In the genomic region with DNA sequence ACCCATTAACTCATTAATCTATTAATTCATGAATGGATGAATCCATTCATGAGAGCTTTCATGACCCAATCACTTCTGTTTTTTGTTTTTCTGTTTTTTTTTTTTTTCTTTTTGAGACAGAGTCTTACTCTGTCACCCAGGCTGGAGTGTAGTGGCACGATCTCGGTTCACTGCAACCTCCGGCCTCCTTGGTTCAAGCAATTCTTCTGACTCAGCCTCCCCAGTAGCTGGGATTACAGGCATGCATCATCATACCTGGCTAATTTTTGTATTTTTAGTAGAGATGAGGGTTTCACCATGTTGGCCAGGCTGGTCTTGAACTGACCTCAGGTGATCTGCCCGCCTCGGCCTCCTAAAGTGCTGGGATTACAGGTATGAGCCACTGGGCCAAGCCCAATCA, we compare ENCODE assay signal across 5 cellular contexts. TPM values are rescaled to one million over a fixed set of nuclear protein-coding genes. Genes with fewer than 3 reads are reported as not detected.
A peak's percentile ranks its signal among the peaks of the same experiment; 100 is the strongest.
DNase-seq lines count a peak whose midpoint lies in the region; ATAC-seq, FAIRE-seq and TF ChIP-seq lines count a peak whose summit lies in the region.
"Not testable (repeated sequence)": the region's sequence is repeated elsewhere in the genome, so short reads cannot be mapped to it uniquely, and the experiment has no call there.

No MANE protein-coding gene starts in this region.

- H2BK12ac ChIP-seq in trophoblast cell (ENCODE audit: low read length): not testable (repeated sequence)

- not testable (repeated sequence) for H3K4me2 ChIP-seq in A549; trophoblast cell (ENCODE audit: low read length)

- BruUV-seq in MCF 10A (replicated peaks; lab: Mats Ljungman, UMichigan): not testable (repeated sequence)

- not testable (repeated sequence) for H4K91ac ChIP-seq in trophoblast cell (ENCODE audit: low read depth, low read length)

- POLR2A ChIA-PET in A549 (lab: Yijun Ruan, JAX): not testable (repeated sequence)
- POLR2A ChIA-PET in MCF 10A (lab: Yijun Ruan, JAX): interaction anchor here (3.7 to 4.8 kb wide), 3 partner anchors 7 to 40 kb away, joined by 64 to 70 read pairs (median 68); partner anchors contain the start of gene NCOA3

- H3K18ac ChIP-seq in trophoblast cell (ENCODE audit: low read length): not testable (repeated sequence)

- CTCF ChIA-PET in A549 (lab: Yijun Ruan, JAX) (interaction anchor here (3.5 kb wide), 1 partner anchor 78 kb away, joined by 21 read pairs; no protein-coding TSS in a partner anchor), MCF 10A (lab: Yijun Ruan, JAX) (interaction anchor here (0.7 to 4.5 kb wide), 4 partner anchors 78 to 198 kb away, joined by 3 to 23 read pairs (median 4); no protein-coding TSS in a partner anchor)

- H2BK120ac ChIP-seq in trophoblast cell (ENCODE audit: insufficient read depth, low read length, poor library complexity): not testable (repeated sequence)

- intact Hi-C loops in ascending aorta (cut with DNase I): not testable (repeated sequence)
- intact Hi-C loops in MCF 10A (cut with micrococcal nuclease): loop anchor here (5.0 kb wide), 1 partner anchor 40 kb away; the partner anchor contains the start of gene NCOA3

- not testable (repeated sequence) for H3K79me2 ChIP-seq in trophoblast cell (ENCODE audit: control insufficient read depth, insufficient read depth, low read length, poor library complexity)

- H3K14ac ChIP-seq in trophoblast cell (ENCODE audit: low read length): not testable (repeated sequence)

- not testable (repeated sequence) for TF ChIP-seq RAD21 in A549 (conservative IDR thresholded peaks at IDR 0.05 in 1 of 2, IDR thresholded peaks at IDR 0.05 in 1 of 2)

- not testable (repeated sequence) for H3K9ac ChIP-seq in trophoblast cell (ENCODE audit: low read length)

- not testable (repeated sequence) for H2AK5ac ChIP-seq in trophoblast cell (ENCODE audit: low read length)

- TF ChIP-seq POLR2A in A549 (IDR thresholded peaks at IDR 0.05; ENCODE audit: low read length): not testable (repeated sequence)

- not testable (repeated sequence) for FAIRE-seq in A549 (lab: Jason Lieb, UNC)

- H3K4me3 Mint-ChIP-seq in MCF 10A (ENCODE audit: unreplicated experiment); stimulated activated memory B cell treated with anti-CD40 and anti-IgM and Interleukin-4, amounts not matched to agents 10 μg/mL and 1 μg/mL and 100 μg/mL, for 72 hours: not testable (repeated sequence)

- not testable (repeated sequence) for H3K9me3 ChIP-seq in A549; ascending aorta; trophoblast cell (ENCODE audit: insufficient read depth, low read depth, low read length)

- not testable (repeated sequence) for H3K23ac ChIP-seq in trophoblast cell (ENCODE audit: low read length)

- not testable (repeated sequence) for H2AFZ ChIP-seq in trophoblast cell (ENCODE audit: insufficient read depth, low read length, poor library complexity)

- H3K4me3 ChIP-seq in A549; ascending aorta; trophoblast cell (ENCODE audit: low read depth, low read length): not testable (repeated sequence)

- ATAC-seq in A549; stimulated activated memory B cell treated with anti-CD40 and anti-IgM and Interleukin-4, amounts not matched to agents 10 μg/mL and 1 μg/mL and 100 μg/mL, for 72 hours: not testable (repeated sequence)

- peaks cover 12% of the 10 kb centered on the region for H3K79me1 ChIP-seq in trophoblast cell (ENCODE audit: low read length)

- not testable (repeated sequence) for DNase-seq in A549 (ENCODE audit: low read depth in 1 of 2, low spot score in 1 of 2); ascending aorta (ENCODE audit: low spot score in 2 of 2); MCF 10A (ENCODE audit: unreplicated experiment)
- DNase-seq in trophoblast cell: peak; percentile 51 to 62

- H4K8ac ChIP-seq in trophoblast cell (ENCODE audit: low read depth, low read length): not testable (repeated sequence)

- H3K27me3 Mint-ChIP-seq in MCF 10A (ENCODE audit: insufficient read depth, unreplicated experiment); stimulated activated memory B cell treated with anti-CD40 and anti-IgM and Interleukin-4, amounts not matched to agents 10 μg/mL and 1 μg/mL and 100 μg/mL, for 72 hours: not testable (repeated sequence)

- not testable (repeated sequence) for TF ChIP-seq EP300 in A549 (IDR thresholded peaks at IDR 0.05)

- H3K4me1 ChIP-seq in A549: peaks cover 60% of the 10 kb centered on the region
- H3K4me1 ChIP-seq in ascending aorta: peaks cover 3 to 26% of the 10 kb centered on the region in 2 donors
- H3K4me1 ChIP-seq in trophoblast cell (ENCODE audit: control insufficient read depth in 1 of 2, insufficient read depth in 2 of 2, low read length in 2 of 2): not testable (repeated sequence)

- H3K27ac Mint-ChIP-seq in MCF 10A (ENCODE audit: low read depth, unreplicated experiment): peak overlapping the region; percentile 75
- peak overlapping the region; percentile 42 for H3K27ac Mint-ChIP-seq in stimulated activated memory B cell treated with anti-CD40 and anti-IgM and Interleukin-4, amounts not matched to agents 10 μg/mL and 1 μg/mL and 100 μg/mL, for 72 hours

- not testable (repeated sequence) for H4K12ac ChIP-seq in trophoblast cell (ENCODE audit: low read depth, low read length)

- not testable (repeated sequence) for H3K36me3 Mint-ChIP-seq in MCF 10A (ENCODE audit: insufficient read depth, unreplicated experiment); stimulated activated memory B cell treated with anti-CD40 and anti-IgM and Interleukin-4, amounts not matched to agents 10 μg/mL and 1 μg/mL and 100 μg/mL, for 72 hours

- peak overlapping the region; percentile 88 to 95 for H3K27ac ChIP-seq in A549
- peak overlapping the region; percentile 90 to 92 for H3K27ac ChIP-seq in ascending aorta
- H3K27ac ChIP-seq in trophoblast cell (ENCODE audit: low read depth, low read length): not testable (repeated sequence)

- not testable (repeated sequence) for H2BK5ac ChIP-seq in trophoblast cell (ENCODE audit: low read depth, low read length, poor library complexity)

- H3K27me3 ChIP-seq in ascending aorta; trophoblast cell (ENCODE audit: insufficient read depth, low read length): not testable (repeated sequence)

- not testable (repeated sequence) for H3K4ac ChIP-seq in trophoblast cell (ENCODE audit: low read depth, low read length)

- peaks cover 34% of the 10 kb centered on the region for H3K4me1 Mint-ChIP-seq in MCF 10A (ENCODE audit: insufficient read depth, unreplicated experiment)
- H3K4me1 Mint-ChIP-seq in stimulated activated memory B cell treated with anti-CD40 and anti-IgM and Interleukin-4, amounts not matched to agents 10 μg/mL and 1 μg/mL and 100 μg/mL, for 72 hours: peaks cover 14% of the 10 kb centered on the region

- 88% methylated on average over 5 of the region's 5 CpGs for WGBS in A549 (ENCODE audit: missing lambda C conversion rate)
- WGBS in trophoblast cell (ENCODE audit: extremely low coverage, insufficient coverage, insufficient read length): no CpG with 5 or more reads among the region's 5 CpGs

- not testable (repeated sequence) for TF ChIP-seq CTCF in A549 (IDR thresholded peaks at IDR 0.05); ascending aorta (IDR thresholded peaks at IDR 0.05); MCF 10A (IDR thresholded peaks at IDR 0.05; ENCODE audit: unreplicated experiment)

- not testable (repeated sequence) for H3K36me3 ChIP-seq in ascending aorta; trophoblast cell (ENCODE audit: control insufficient read depth in 1 of 2, insufficient read depth in 2 of 2, low read length in 2 of 2)

- not testable (repeated sequence) for H3K9me3 Mint-ChIP-seq in MCF 10A (ENCODE audit: unreplicated experiment); stimulated activated memory B cell treated with anti-CD40 and anti-IgM and Interleukin-4, amounts not matched to agents 10 μg/mL and 1 μg/mL and 100 μg/mL, for 72 hours

RNA-seq across cellular contexts. Expression of gene NCOA3, which starts 39.8 kb away (rescaled TPM):
- polyA plus RNA-seq in A549 (2011; rRNA removed): 135 and 136 TPM in 2 replicates
- 27.5 and 35.2 TPM in 2 replicates for polyA plus RNA-seq in A549 (2012; cell fraction: cytosol; rRNA removed)
- polyA plus RNA-seq in A549 (2012; cell fraction: nucleus; rRNA removed): 28.3 and 32.1 TPM in 2 replicates
- polyA plus RNA-seq in A549 (2017; fragmentation: RNase III; extraction: RNeasy Plus Mini Kit Qiagen cat#74134 plus additional on column Dnase treatment): 35.8 to 43.4 TPM (median 42.9 TPM) in 3 replicates
- 179 and 198 TPM in 2 replicates for polyA minus RNA-seq in A549 (2011; rRNA and poly(A)+ RNA removed)
- 26.3 TPM for total RNA-seq in ascending aorta
- 61.4 and 68.6 TPM in 2 replicates for total RNA-seq in MCF 10A (2022)
- polyA plus RNA-seq in trophoblast cell (2013): 189 and 191 TPM in 2 replicates
